Comparison of ENCODE assay signal across 19 cellular contexts in genomic region chr6:92538296-92538695, GRCh38.
DNase-seq lines count a peak whose midpoint lies in the region; TF ChIP-seq lines count a peak whose summit lies in the region.
"Had no signal": no experiment of that assay in that cellular context is flagged by ENCODE, and none has a peak within 500 bp of the region (broad histone marks: within the 10 kb centered on the region; RNA-seq: fewer than 3 reads in every experiment).

No MANE protein-coding gene starts in this region.

- peak overlapping the region; percentile 20 for H2AFZ ChIP-seq in neuronal stem cell (ENCODE audit: low read length)

- H3K4ac ChIP-seq in neuronal stem cell (ENCODE audit: low read length) = no peak overlapping the region

- H3K27ac ChIP-seq in neuronal stem cell (replicated peaks; ENCODE audit: low read length) = no peak overlapping the region
- H3K27ac ChIP-seq: brain microvascular endothelial cell, tibial artery, VCaP had no signal

- no peak overlapping the region for H2BK15ac ChIP-seq in neuronal stem cell (ENCODE audit: low read length)

- H3K9ac ChIP-seq in neuronal stem cell (ENCODE audit: low read depth, low read length, poor library complexity) = no peak overlapping the region

- no peak overlapping the region for H2BK12ac ChIP-seq in neuronal stem cell (ENCODE audit: low read length)

- H3K14ac ChIP-seq in neuronal stem cell (ENCODE audit: low read length) = no peak overlapping the region

- no peaks in the 10 kb centered on the region for H3K27me3 ChIP-seq in neuronal stem cell (ENCODE audit: control insufficient read depth in 3 of 3, insufficient read depth in 3 of 3, low read depth in 1 of 3, low read length in 3 of 3)
- H3K27me3 ChIP-seq: brain microvascular endothelial cell, tibial artery had no signal

- H3K79me1 ChIP-seq in neuronal stem cell (ENCODE audit: low read depth, low read length) = no peaks in the 10 kb centered on the region

- H2BK120ac ChIP-seq in neuronal stem cell (ENCODE audit: low read depth, low read length) = no peak overlapping the region

- peaks cover 0 to 1% of the 10 kb centered on the region in 2 donors for H3K4me1 ChIP-seq in neuronal stem cell (ENCODE audit: control insufficient read depth in 2 of 2, insufficient read depth in 1 of 2, low read depth in 1 of 2, low read length in 2 of 2)
- H3K4me1 ChIP-seq: HAP-1, tibial artery had no signal

- no peak overlapping the region for H3K23ac ChIP-seq in neuronal stem cell (ENCODE audit: low read depth, low read length, poor library complexity)

- no peak overlapping the region for H4K8ac ChIP-seq in neuronal stem cell (ENCODE audit: low read depth, low read length)

- H2BK5ac ChIP-seq in neuronal stem cell (ENCODE audit: low read length) = no peak overlapping the region

- no peaks in the 10 kb centered on the region for H3K36me3 ChIP-seq in neuronal stem cell (replicated peaks in 1 of 2; ENCODE audit: control insufficient read depth in 2 of 2, insufficient read depth in 2 of 2, low read length in 2 of 2)
- H3K36me3 ChIP-seq: brain microvascular endothelial cell, HAP-1, tibial artery had no signal

- no peak overlapping the region for H3K4me3 ChIP-seq in fibroblast of pulmonary artery (replicated peaks; ENCODE audit: low read depth, low read length)
- no peak overlapping the region for H3K4me3 ChIP-seq in neuronal stem cell (ENCODE audit: low read length in 2 of 2)
- H3K4me3 ChIP-seq: HAP-1, lung, tibial artery had no signal

- DNase-seq in LHCN-M2 (ENCODE audit: low read depth) (peak; percentile 75), amniotic epithelial cell (ENCODE audit: low read depth) (peak; percentile 40), fibroblast of pulmonary artery (ENCODE audit: low read depth) (peak; percentile 10), neuronal stem cell (ENCODE audit: low spot score) (peak; percentile 1), nucleus accumbens (lab: John Stamatoyannopoulos, UW) (no peak), NCI-H526 (lab: John Stamatoyannopoulos, UW) (no peak), NCI-H2029 treated with DMSO at 0.1 percent for 48 hours (lab: John Stamatoyannopoulos, UW) (no peak)
- DNase-seq: activated CD4-positive, alpha-beta T cell treated with anti-CD3 and anti-CD28 coated beads, Interleukin-2, amount 50 U/mL, for 1 hour; activated naive CD8-positive, alpha-beta T cell treated with anti-CD3 and anti-CD28 coated beads for 36 hours; brain microvascular endothelial cell; CD8-positive, alpha-beta T cell; hypothalamus; NCI-H1694; occipital lobe; stimulated activated CD4-positive, alpha-beta T cell treated with anti-CD3 and anti-CD28 coated beads, Interleukin-4, amount 100 ng/mL, for 4 hours; tibial artery had no signal

- H2AK5ac ChIP-seq in neuronal stem cell (ENCODE audit: low read depth, low read length) = no peak overlapping the region

- H4K91ac ChIP-seq in neuronal stem cell (ENCODE audit: low read depth, low read length, poor library complexity) = no peak overlapping the region

- H3K9me3 ChIP-seq in neuronal stem cell (replicated peaks in 1 of 2; ENCODE audit: control insufficient read depth in 2 of 2, insufficient read depth in 1 of 2, low read depth in 1 of 2, low read length in 2 of 2) = no peaks in the 10 kb centered on the region
- H3K9me3 ChIP-seq: HAP-1, tibial artery had no signal

- no peak overlapping the region for H3K4me2 ChIP-seq in neuronal stem cell (ENCODE audit: insufficient read depth, low read length, poor library complexity, severe bottlenecking)

- WGBS in neuronal stem cell (ENCODE audit: extremely low coverage in 2 of 2, insufficient read length in 2 of 2, insufficient replicate concordance in 1 of 2), 2 donors = no CpG with 5 or more reads among the region's 1 CpG

- TF ChIP-seq CTCF in fibroblast of pulmonary artery (IDR thresholded peaks at IDR 0.05; ENCODE audit: low read length, missing control alignments) = no peak

- H3K18ac ChIP-seq in neuronal stem cell (ENCODE audit: low read length) = no peak overlapping the region

Comparison
In these comparisons a context has a peak if more than half of its experiments do, and no peak if none do; other contexts are left out.
1. DNase-seq: peak in LHCN-M2 (single experiment), amniotic epithelial cell (single experiment), fibroblast of pulmonary artery (single experiment) and neuronal stem cell (single experiment); none in nucleus accumbens (0 of 56), NCI-H526 (0 of 2) and NCI-H2029 treated with DMSO at 0.1 percent for 48 hours (single experiment).